In genomic region chr7:34837826-34838225, GRCh38 we compare ENCODE assay signal across 16 cellular contexts.
A peak's percentile ranks its signal among the peaks of the same experiment; 100 is the strongest.
DNase-seq lines count a peak whose midpoint lies in the region; ATAC-seq and TF ChIP-seq lines count a peak whose summit lies in the region.
"Had no signal": no experiment of that assay in that cellular context is flagged by ENCODE, and none has a peak within 500 bp of the region (broad histone marks: within the 10 kb centered on the region; RNA-seq: fewer than 3 reads in every experiment).

No MANE protein-coding gene starts in this region.

- H3K36me3 ChIP-seq in breast epithelium (no peaks in the 10 kb centered on the region), uterus (no peaks in the 10 kb centered on the region)
- H3K36me3 ChIP-seq: right lobe of liver had no signal

- peak; percentile 54 for DNase-seq in MCF 10A (ENCODE audit: unreplicated experiment)
- no peak for DNase-seq in breast epithelium (ENCODE audit: low spot score in 2 of 2)
- DNase-seq in RWPE1 (ENCODE audit: low spot score), result no peak
- peak; percentile 26 for DNase-seq in dermis blood vessel endothelial cell
- DNase-seq in uterus, result no peak
- DNase-seq in activated T-cell treated with anti-CD3 and anti-CD28 coated beads, Interleukin-2, amount 50 U/mL, for 72 hours, result no peak
- DNase-seq: activated CD4-positive, alpha-beta T cell treated with anti-CD3 and anti-CD28 coated beads for 4 hours; activated T-cell treated with anti-CD3 and anti-CD28 coated beads for 4 hours; central memory CD4-positive, alpha-beta T cell; GM23248; right lobe of liver; T-helper 2 cell had no signal

- BruUV-seq in MCF 10A (replicated peaks; lab: Mats Ljungman, UMichigan), result no TSS peak

- H3K9me3 ChIP-seq in breast epithelium (no peaks in the 10 kb centered on the region), uterus (no peaks in the 10 kb centered on the region)
- H3K9me3 ChIP-seq: right lobe of liver had no signal

- no peak for TF ChIP-seq CTCF in MCF 10A (IDR thresholded peaks at IDR 0.05; ENCODE audit: unreplicated experiment)
- no peak for TF ChIP-seq CTCF in breast epithelium (IDR thresholded peaks at IDR 0.05)
- no peak for TF ChIP-seq CTCF in RWPE1 (conservative IDR thresholded peaks at IDR 0.05; ENCODE audit: low read depth)
- no peak for TF ChIP-seq CTCF in uterus (IDR thresholded peaks at IDR 0.05)

- no peaks in the 10 kb centered on the region for H3K27me3 Mint-ChIP-seq in MCF 10A (ENCODE audit: insufficient read depth, unreplicated experiment)
- peaks cover 28% of the 10 kb centered on the region for H3K27me3 Mint-ChIP-seq in activated T-cell treated with anti-CD3 and anti-CD28 coated beads, Interleukin-2, amount 50 U/mL, for 72 hours (ENCODE audit: low read depth)

- TF ChIP-seq POLR2A in breast epithelium (IDR thresholded peaks at IDR 0.05) (no peak), uterus (IDR thresholded peaks at IDR 0.05) (no peak)

- CTCF ChIA-PET in MCF 10A (lab: Yijun Ruan, JAX), result interaction anchor here (5.8 kb wide), 1 partner anchor 13 kb away, joined by 44 read pairs; no protein-coding TSS in a partner anchor
- CTCF ChIA-PET in RWPE1 (lab: Yijun Ruan, JAX), result no interaction called here

- no peaks in the 10 kb centered on the region for H3K9me3 Mint-ChIP-seq in MCF 10A (ENCODE audit: unreplicated experiment)
- H3K9me3 Mint-ChIP-seq in activated T-cell treated with anti-CD3 and anti-CD28 coated beads, Interleukin-2, amount 50 U/mL, for 72 hours, result no peaks in the 10 kb centered on the region
- H3K9me3 Mint-ChIP-seq: activated naive CD4-positive, alpha-beta T cell treated with anti-CD3 and anti-CD28 coated beads, Interleukin-2, amount 50 U/mL, for 24 hours; neural crest cell had no signal

- intact Hi-C loops in MCF 10A (cut with micrococcal nuclease), result no loop called here
- intact Hi-C loops in breast epithelium (cut with DNase I; ENCODE audit: low total_unique reads), result no loop called here
- intact Hi-C loops in uterus (cut with DNase I; ENCODE audit: low total_unique reads), result no loop called here

- no peaks in the 10 kb centered on the region for H3K27me3 ChIP-seq in breast epithelium
- H3K27me3 ChIP-seq in uterus, result no peaks in the 10 kb centered on the region
- H3K27me3 ChIP-seq: right lobe of liver had no signal

- no peaks in the 10 kb centered on the region for H3K36me3 Mint-ChIP-seq in MCF 10A (ENCODE audit: insufficient read depth, unreplicated experiment)
- H3K36me3 Mint-ChIP-seq in activated T-cell treated with anti-CD3 and anti-CD28 coated beads, Interleukin-2, amount 50 U/mL, for 72 hours (ENCODE audit: insufficient read depth in 2 of 2), result no peaks in the 10 kb centered on the region
- H3K36me3 Mint-ChIP-seq: activated naive CD4-positive, alpha-beta T cell treated with anti-CD3 and anti-CD28 coated beads, Interleukin-2, amount 50 U/mL, for 24 hours had no signal

- POLR2A ChIA-PET in MCF 10A (lab: Yijun Ruan, JAX), result no interaction called here
- POLR2A ChIA-PET in RWPE1 (lab: Yijun Ruan, JAX; ENCODE audit: low non-redundant PET), result no interaction called here

- no peak overlapping the region for H3K27ac Mint-ChIP-seq in MCF 10A (ENCODE audit: low read depth, unreplicated experiment)
- H3K27ac Mint-ChIP-seq in activated T-cell treated with anti-CD3 and anti-CD28 coated beads, Interleukin-2, amount 50 U/mL, for 72 hours, result no peak overlapping the region
- H3K27ac Mint-ChIP-seq: activated naive CD4-positive, alpha-beta T cell treated with anti-CD3 and anti-CD28 coated beads, Interleukin-2, amount 50 U/mL, for 24 hours had no signal

- H3K4me1 ChIP-seq in breast epithelium (no peaks in the 10 kb centered on the region), uterus (no peaks in the 10 kb centered on the region)
- H3K4me1 ChIP-seq: right lobe of liver had no signal

- ATAC-seq in HG03175 (IDR thresholded peaks at IDR 0.05; ENCODE audit: unreplicated experiment), result no peak
- no peak for ATAC-seq in GM18519 (IDR thresholded peaks at IDR 0.05; ENCODE audit: low FRiP score, unreplicated experiment)
- no peak for ATAC-seq in activated T-cell treated with anti-CD3 and anti-CD28 coated beads, Interleukin-2, amount 50 U/mL, for 72 hours (replicated peaks in 1 of 2)
- ATAC-seq: right lobe of liver had no signal

- H3K27ac ChIP-seq in breast epithelium (no peak overlapping the region), RWPE1 (peak overlapping the region; percentile 62), uterus (no peak overlapping the region)
- H3K27ac ChIP-seq: GM23248, right lobe of liver had no signal

- H3K4me1 Mint-ChIP-seq in MCF 10A (ENCODE audit: insufficient read depth, unreplicated experiment), result peaks cover 13% of the 10 kb centered on the region
- H3K4me1 Mint-ChIP-seq in activated T-cell treated with anti-CD3 and anti-CD28 coated beads, Interleukin-2, amount 50 U/mL, for 72 hours (ENCODE audit: low read depth), result no peaks in the 10 kb centered on the region

- no peak overlapping the region for H3K4me3 ChIP-seq in breast epithelium
- no peak overlapping the region for H3K4me3 ChIP-seq in uterus
- H3K4me3 ChIP-seq: GM23248, right lobe of liver had no signal

- H3K4me3 Mint-ChIP-seq in MCF 10A (ENCODE audit: unreplicated experiment), result no peak overlapping the region
- H3K4me3 Mint-ChIP-seq in activated T-cell treated with anti-CD3 and anti-CD28 coated beads, Interleukin-2, amount 50 U/mL, for 72 hours, result no peak overlapping the region
- H3K4me3 Mint-ChIP-seq: activated naive CD4-positive, alpha-beta T cell treated with anti-CD3 and anti-CD28 coated beads, Interleukin-2, amount 50 U/mL, for 24 hours; neural crest cell had no signal

Comparison
In these comparisons a context has a peak if more than half of its experiments do, and no peak if none do; other contexts are left out.
1. DNase-seq: peak in MCF 10A (single experiment) and dermis blood vessel endothelial cell (single experiment); none in breast epithelium (0 of 2), RWPE1 (single experiment), uterus (0 of 2) and activated T-cell treated with anti-CD3 and anti-CD28 coated beads, Interleukin-2, amount 50 U/mL, for 72 hours (0 of 2).